Comparison of ENCODE assay signal across 19 cellular contexts in the genomic region with DNA sequence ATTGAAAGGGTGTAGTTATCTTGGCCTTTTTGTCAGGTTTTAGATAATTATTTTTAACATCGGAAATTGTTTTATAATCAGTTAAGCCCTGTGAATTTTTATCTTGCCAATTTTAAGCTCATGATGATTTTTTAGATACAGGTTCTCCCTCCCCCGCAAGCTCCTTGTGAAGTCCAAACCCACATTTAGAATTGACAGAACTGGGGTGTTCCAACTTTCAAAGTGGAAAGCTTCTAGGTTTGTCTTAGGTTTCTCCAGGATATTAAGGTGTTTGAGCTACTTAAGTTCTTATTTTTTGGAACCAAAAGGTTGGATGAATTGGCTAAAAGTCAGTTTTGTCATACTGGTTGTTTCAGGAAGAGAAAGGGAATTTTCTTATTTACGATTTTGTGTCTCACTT. TPM values are rescaled to one million over a fixed set of nuclear protein-coding genes. Genes with fewer than 3 reads are reported as not detected.
DNase-seq lines count a peak whose midpoint lies in the region; ATAC-seq and TF ChIP-seq lines count a peak whose summit lies in the region.
"Had no signal": no experiment of that assay in that cellular context is flagged by ENCODE, and none has a peak within 500 bp of the region (broad histone marks: within the 10 kb centered on the region; RNA-seq: fewer than 3 reads in every experiment).

No MANE protein-coding gene starts in this region.

- H3K4me3 ChIP-seq in mammary epithelial cell (replicated peaks in 1 of 3; ENCODE audit: insufficient read depth in 1 of 3, low read depth in 2 of 3, low read length in 3 of 3): no peak overlapping the region
- no peak overlapping the region for H3K4me3 ChIP-seq in Karpas-422 (ENCODE audit: low read length)
- no peak overlapping the region for H3K4me3 ChIP-seq in endodermal cell (ENCODE audit: low read length)
- H3K4me3 ChIP-seq: breast epithelium, esophagus muscularis mucosa, HAP-1 had no signal

- WGBS in mammary epithelial cell (ENCODE audit: low coverage, missing lambda C conversion rate): 95% methylated on average over 3 of the region's 3 CpGs
- 90 to 94% methylated on average over 2 to 3 of the region's 3 CpGs for WGBS in endodermal cell (ENCODE audit: insufficient coverage in 1 of 2, insufficient read length in 1 of 2), 2 experiments

- intact Hi-C loops in MCF 10A (cut with micrococcal nuclease): no loop called here
- intact Hi-C loops in mammary epithelial cell (cut with micrococcal nuclease): loop anchor here (5.0 kb wide), 1 partner anchor 48 kb away; a partner anchor contains a TSS

- no peak for ATAC-seq in HG03135 (IDR thresholded peaks at IDR 0.05; ENCODE audit: unreplicated experiment)
- ATAC-seq: activated naive CD4-positive, alpha-beta T cell treated with anti-CD3 and anti-CD28 coated beads, Interleukin-2, amount 50 U/mL, for 72 hours; Panc1; SK-N-SH treated with all-trans-retinoic acid at 6 μM for 48 hours had no signal

- H3K9ac ChIP-seq in mammary epithelial cell (ENCODE audit: insufficient read depth, low read length) (no peak overlapping the region), Karpas-422 (ENCODE audit: low read length) (no peak overlapping the region), endodermal cell (ENCODE audit: extremely low read depth, low read length, poor library complexity, severe bottlenecking) (no peak overlapping the region)
- H3K9ac ChIP-seq: parathyroid adenoma had no signal

- TSS peak; percentile 1 for BruUV-seq in MCF 10A (replicated peaks; lab: Mats Ljungman, UMichigan)
- BruUV-seq in mammary epithelial cell (replicated peaks; lab: Mats Ljungman, UMichigan): no TSS peak

- no peaks in the 10 kb centered on the region for H4K20me1 ChIP-seq in mammary epithelial cell (ENCODE audit: insufficient read depth, low read length)
- H4K20me1 ChIP-seq in Karpas-422 (ENCODE audit: insufficient read depth, low read depth, low read length): peaks cover 22% of the 10 kb centered on the region

- peaks cover 6% of the 10 kb centered on the region for H3K4me1 ChIP-seq in mammary epithelial cell (ENCODE audit: insufficient read depth, low read length)
- peaks cover 18% of the 10 kb centered on the region for H3K4me1 ChIP-seq in Karpas-422 (ENCODE audit: low read length)
- H3K4me1 ChIP-seq in endodermal cell (ENCODE audit: control insufficient read depth, insufficient read depth, low read length): no peaks in the 10 kb centered on the region
- H3K4me1 ChIP-seq: breast epithelium, HAP-1 had no signal

- H3K27ac ChIP-seq in mammary epithelial cell (ENCODE audit: insufficient read depth, low read depth, low read length) (no peak overlapping the region), Karpas-422 (ENCODE audit: low read length) (0 out of 2 replicates have a peak overlapping the region, but pooled peaks have one; percentile 4), endodermal cell (ENCODE audit: low read depth, low read length) (no peak overlapping the region)
- H3K27ac ChIP-seq: left lung, parathyroid adenoma had no signal

- H2AFZ ChIP-seq in mammary epithelial cell (ENCODE audit: low read depth, low read length) (no peak overlapping the region), Karpas-422 (ENCODE audit: low read length) (no peak overlapping the region)
- H2AFZ ChIP-seq: parathyroid adenoma had no signal

- H3K4me1 Mint-ChIP-seq in MCF 10A (ENCODE audit: insufficient read depth, unreplicated experiment) (peaks cover 6% of the 10 kb centered on the region), endodermal cell (peaks cover 4% of the 10 kb centered on the region)

- no peak for TF ChIP-seq CTCF in MCF 10A (IDR thresholded peaks at IDR 0.05; ENCODE audit: unreplicated experiment)
- TF ChIP-seq CTCF in mammary epithelial cell (conservative IDR thresholded peaks at IDR 0.05 in 1 of 2, IDR thresholded peaks at IDR 0.05 in 1 of 2; ENCODE audit: extremely low read depth in 1 of 2, insufficient read depth in 1 of 2, low read depth in 1 of 2, low read length in 2 of 2): no peak
- TF ChIP-seq CTCF in endodermal cell (conservative IDR thresholded peaks at IDR 0.05): no peak

- no peaks in the 10 kb centered on the region for H3K9me3 ChIP-seq in mammary epithelial cell (replicated peaks; ENCODE audit: insufficient read depth, low read length)
- no peaks in the 10 kb centered on the region for H3K9me3 ChIP-seq in Karpas-422 (ENCODE audit: low read length)
- no peaks in the 10 kb centered on the region for H3K9me3 ChIP-seq in endodermal cell (ENCODE audit: control insufficient read depth, low read length)
- H3K9me3 ChIP-seq: breast epithelium, esophagus muscularis mucosa, HAP-1, left lung had no signal

- H3K27me3 ChIP-seq in mammary epithelial cell (ENCODE audit: insufficient read depth, low read length) (no peaks in the 10 kb centered on the region), Karpas-422 (ENCODE audit: low read length) (no peaks in the 10 kb centered on the region), endodermal cell (ENCODE audit: control insufficient read depth, insufficient read depth, low read length, poor library complexity, severe bottlenecking) (no peaks in the 10 kb centered on the region)
- H3K27me3 ChIP-seq: breast epithelium, esophagus muscularis mucosa, left lung had no signal

- H3K36me3 ChIP-seq in mammary epithelial cell (ENCODE audit: insufficient read depth, low read length) (peaks cover 58% of the 10 kb centered on the region), Karpas-422 (ENCODE audit: insufficient read depth, low read length) (peaks cover 74% of the 10 kb centered on the region), endodermal cell (ENCODE audit: control insufficient read depth, insufficient read depth, low read length) (peaks cover 94% of the 10 kb centered on the region)

- no peaks in the 10 kb centered on the region for H3K9me3 Mint-ChIP-seq in MCF 10A (ENCODE audit: unreplicated experiment)
- H3K9me3 Mint-ChIP-seq in endodermal cell: no peaks in the 10 kb centered on the region
- H3K9me3 Mint-ChIP-seq: activated naive CD4-positive, alpha-beta T cell treated with anti-CD3 and anti-CD28 coated beads, Interleukin-2, amount 50 U/mL, for 72 hours had no signal

- H3K27ac Mint-ChIP-seq in MCF 10A (ENCODE audit: low read depth, unreplicated experiment): peak overlapping the region; percentile 46
- peak overlapping the region; percentile 85 for H3K27ac Mint-ChIP-seq in endodermal cell

- in situ Hi-C loops in mammary epithelial cell (cut with MboI; ENCODE audit: low sequenced_read_pairs in 2 of 2): no loop called here

- H3K4me2 ChIP-seq in mammary epithelial cell (ENCODE audit: insufficient read depth, low read depth, low read length) (no peak overlapping the region), Karpas-422 (ENCODE audit: low read depth, low read length, poor library complexity, severe bottlenecking) (no peak overlapping the region)

- no peak overlapping the region for H3K4me3 Mint-ChIP-seq in MCF 10A (ENCODE audit: unreplicated experiment)
- no peak overlapping the region for H3K4me3 Mint-ChIP-seq in endodermal cell

- H3K9me2 ChIP-seq in Karpas-422 (replicated peaks; ENCODE audit: insufficient read depth, low read length): no peaks in the 10 kb centered on the region

- peaks cover 94% of the 10 kb centered on the region for H3K79me2 ChIP-seq in mammary epithelial cell (ENCODE audit: insufficient read depth, low read length)
- peaks cover 80% of the 10 kb centered on the region for H3K79me2 ChIP-seq in Karpas-422 (ENCODE audit: low read length)

- H3K36me3 Mint-ChIP-seq in MCF 10A (ENCODE audit: insufficient read depth, unreplicated experiment) (peaks cover 95% of the 10 kb centered on the region), endodermal cell (ENCODE audit: low read depth) (peaks cover 81% of the 10 kb centered on the region)

- H3K27me3 Mint-ChIP-seq in MCF 10A (ENCODE audit: insufficient read depth, unreplicated experiment) (no peaks in the 10 kb centered on the region), endodermal cell (ENCODE audit: insufficient read depth) (no peaks in the 10 kb centered on the region)

- POLR2A ChIA-PET in MCF 10A (lab: Yijun Ruan, JAX): interaction anchor here (0.9 to 3.6 kb wide), 9 partner anchors 10 to 168 kb away, joined by 3 to 25 read pairs (median 6); no protein-coding TSS in a partner anchor

- CTCF ChIA-PET in MCF 10A (lab: Yijun Ruan, JAX) (interaction anchor here (0.5 to 1.8 kb wide), 6 partner anchors 9 to 290 kb away, joined by 3 to 7 read pairs (median 4); no protein-coding TSS in a partner anchor), mammary epithelial cell (lab: Charles Lee; ENCODE audit: low non-redundant PET) (interaction anchor here (0.6 kb wide), 1 partner anchor 42 kb away, joined by 6 read pairs; no protein-coding TSS in a partner anchor)

- no peak for DNase-seq in MCF 10A (ENCODE audit: unreplicated experiment)
- DNase-seq in mammary epithelial cell: no peak
- DNase-seq in Karpas-422: no peak
- no peak for DNase-seq in endodermal cell
- peak; percentile 71 for DNase-seq in putamen (ENCODE audit: low spot score)
- DNase-seq in SKM-1 treated with dmso at 0.1 percent for 144 hours (lab: John Stamatoyannopoulos, UW; ENCODE audit: unreplicated experiment): no peak
- no peak for DNase-seq in RKO (ENCODE audit: low spot score)
- DNase-seq: COR-L47, left lung, NCI-H82, T1000 had no signal

- dilution Hi-C loops in mammary epithelial cell (cut with HindIII; ENCODE audit: low sequenced_read_pairs): loop anchor here (5.0 kb wide), 2 partner anchors 43 to 57 kb away; no protein-coding TSS in a partner anchor

RNA-seq across cellular contexts. Expression of a gene that starts 49.1 kb away (rescaled TPM):
- 272 and 308 TPM in 2 replicates for total RNA-seq in MCF 10A (2022)
- total RNA-seq in mammary epithelial cell: 100 to 1,000 TPM; 311 to 337 TPM
- polyA plus RNA-seq in mammary epithelial cell: 156 TPM
- polyA minus RNA-seq in mammary epithelial cell: 444 TPM
- 70.0 and 88.5 TPM in 2 replicates for total RNA-seq in Karpas-422 (2014; rRNA removed; shearing (Covaris generic); ENCODE audit: low replicate concordance)
- 100 to 1,000 TPM; 151 to 235 TPM for total RNA-seq in endodermal cell
- polyA plus RNA-seq in endodermal cell (2013, experiment 1 of 2): 164 TPM
- polyA plus RNA-seq in endodermal cell (2013, experiment 2 of 2): 164 TPM
